In the genomic region with DNA sequence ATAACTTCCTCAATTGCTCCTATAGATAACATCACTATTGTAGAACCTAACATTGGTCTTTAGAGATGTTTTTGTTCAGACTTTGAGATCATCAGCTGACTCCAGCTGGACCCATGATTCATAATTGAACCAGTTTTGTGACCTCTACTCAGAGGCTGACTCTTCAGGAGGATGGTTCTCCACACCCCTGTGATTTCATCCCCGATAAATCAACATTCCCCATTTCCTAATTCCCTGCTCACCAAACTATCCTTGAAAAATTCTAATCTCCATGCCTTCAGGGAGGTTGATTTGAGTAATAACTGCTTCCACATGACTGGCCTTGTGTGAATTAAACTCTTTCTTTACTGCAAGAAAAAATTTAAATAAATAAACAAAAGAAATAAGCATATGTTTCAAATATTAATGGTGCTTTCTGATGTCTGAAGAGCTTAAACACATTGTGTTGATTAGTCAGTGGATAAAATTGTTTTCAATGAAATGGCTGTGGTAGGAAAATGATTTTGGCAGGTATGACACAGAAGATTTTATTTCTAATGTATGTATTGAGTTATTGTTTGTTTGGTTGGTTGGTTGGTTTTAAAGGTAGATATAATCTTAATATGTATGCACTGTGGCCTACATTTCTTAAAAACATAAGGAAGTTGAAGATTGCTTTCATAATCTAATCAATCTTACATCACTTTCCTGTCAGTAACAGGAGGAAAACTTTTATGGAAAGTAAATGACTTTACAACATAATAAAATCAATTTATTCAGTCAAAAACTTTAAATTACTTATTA, we compare ENCODE assay signal across 19 cellular contexts.
DNase-seq lines count a peak whose midpoint lies in the region; ATAC-seq, FAIRE-seq and TF ChIP-seq lines count a peak whose summit lies in the region.
"Had no signal": no experiment of that assay in that cellular context is flagged by ENCODE, and none has a peak within 500 bp of the region (broad histone marks: within the 10 kb centered on the region; RNA-seq: fewer than 3 reads in every experiment).

No MANE protein-coding gene starts in this region.

- no TSS peak for BruUV-seq in MCF 10A (replicated peaks; lab: Mats Ljungman, UMichigan)

- H3K4me1 Mint-ChIP-seq in MCF 10A (ENCODE audit: insufficient read depth, unreplicated experiment) (no peaks in the 10 kb centered on the region), type B pancreatic cell (ENCODE audit: unreplicated experiment) (no peaks in the 10 kb centered on the region)
- H3K4me1 Mint-ChIP-seq: activated T-helper 17 cell treated with anti-CD3 and anti-CD28 coated beads, Interleukin-2, amount 50 U/mL, for 72 hours; nephron had no signal

- H3K36me3 Mint-ChIP-seq in MCF 10A (ENCODE audit: insufficient read depth, unreplicated experiment) (no peaks in the 10 kb centered on the region), type B pancreatic cell (no peaks in the 10 kb centered on the region)

- DNase-seq in T47D (ENCODE audit: low read depth in 1 of 2, low spot score in 1 of 2): peak; percentile 8 to 44
- no peak for DNase-seq in MCF 10A (ENCODE audit: unreplicated experiment)
- no peak for DNase-seq in RWPE2 (ENCODE audit: low spot score)
- peak; percentile 84 to 87 for DNase-seq in fibroblast of lung (ENCODE audit: low read depth in 2 of 2)
- DNase-seq in GM19239 (ENCODE audit: insufficient read length, low spot score): no peak
- no peak for DNase-seq in type B pancreatic cell (ENCODE audit: extremely low spot score, unreplicated experiment)
- no peak for DNase-seq in NCI-H1417 (lab: John Stamatoyannopoulos, UW)
- DNase-seq: anterior cingulate cortex; DMS79 treated with DMSO at 0.1 percent for 48 hours; effector memory CD4-positive, alpha-beta T cell; hippocampal formation; sigmoid colon had no signal

- no peak overlapping the region for H3K27ac Mint-ChIP-seq in MCF 10A (ENCODE audit: low read depth, unreplicated experiment)
- H3K27ac Mint-ChIP-seq in type B pancreatic cell: no peak overlapping the region
- H3K27ac Mint-ChIP-seq: activated T-helper 17 cell treated with anti-CD3 and anti-CD28 coated beads, Interleukin-2, amount 50 U/mL, for 72 hours; nephron had no signal

- CTCF ChIA-PET in MCF 10A (lab: Yijun Ruan, JAX): no interaction called here

- H4K20me1 ChIP-seq in fibroblast of lung (ENCODE audit: control insufficient read depth, extremely low read depth, insufficient read depth, low read length): no peaks in the 10 kb centered on the region

- POLR2A ChIA-PET in MCF 10A (lab: Yijun Ruan, JAX): no interaction called here

- H3K27me3 ChIP-seq in RWPE2 (ENCODE audit: insufficient read depth, poor library complexity, severe bottlenecking): no peaks in the 10 kb centered on the region
- no peaks in the 10 kb centered on the region for H3K27me3 ChIP-seq in fibroblast of lung (ENCODE audit: control insufficient read depth, insufficient read depth, low read length)
- H3K27me3 ChIP-seq: sigmoid colon had no signal

- in situ Hi-C loops in T47D (cut with HindIII; ENCODE audit: low pct_unique_long_range_greater_than_20kb, low sequenced_read_pairs): no loop called here

- no peak overlapping the region for H2AFZ ChIP-seq in fibroblast of lung (ENCODE audit: low read length)

- H3K9me3 Mint-ChIP-seq in MCF 10A (ENCODE audit: unreplicated experiment): peaks cover 7% of the 10 kb centered on the region
- H3K9me3 Mint-ChIP-seq in type B pancreatic cell: no peaks in the 10 kb centered on the region
- H3K9me3 Mint-ChIP-seq: nephron had no signal

- no peak for TF ChIP-seq CTCF in MCF 10A (IDR thresholded peaks at IDR 0.05; ENCODE audit: unreplicated experiment)
- no peak for TF ChIP-seq CTCF in RWPE2 (IDR thresholded peaks at IDR 0.05; ENCODE audit: poor library complexity, severe bottlenecking)
- no peak for TF ChIP-seq CTCF in fibroblast of lung (conservative IDR thresholded peaks at IDR 0.05 in 1 of 2, IDR thresholded peaks at IDR 0.05 in 1 of 2; ENCODE audit: low read depth in 1 of 2, low read length in 2 of 2)
- TF ChIP-seq CTCF in type B pancreatic cell (conservative IDR thresholded peaks at IDR 0.05): no peak

- no peaks in the 10 kb centered on the region for H3K27me3 Mint-ChIP-seq in MCF 10A (ENCODE audit: insufficient read depth, unreplicated experiment)
- H3K27me3 Mint-ChIP-seq in type B pancreatic cell: no peaks in the 10 kb centered on the region
- H3K27me3 Mint-ChIP-seq: activated T-helper 17 cell treated with anti-CD3 and anti-CD28 coated beads, Interleukin-2, amount 50 U/mL, for 72 hours had no signal

- H3K4me1 ChIP-seq in RWPE2 (ENCODE audit: insufficient read depth, poor library complexity, severe bottlenecking): peaks cover 28% of the 10 kb centered on the region
- H3K4me1 ChIP-seq in fibroblast of lung (ENCODE audit: control insufficient read depth, extremely low read depth, insufficient read depth, low read length): no peaks in the 10 kb centered on the region
- H3K4me1 ChIP-seq: A549, sigmoid colon had no signal

- no peak overlapping the region for H3K4me2 ChIP-seq in fibroblast of lung (ENCODE audit: extremely low read depth, insufficient read depth, low read length)
- H3K4me2 ChIP-seq: A549 had no signal

- ATAC-seq in RWPE2 (ENCODE audit: low read depth) (peak; percentile 89), HG02852 (IDR thresholded peaks at IDR 0.05; ENCODE audit: unreplicated experiment) (no peak)
- ATAC-seq: A549; activated T-helper 17 cell treated with anti-CD3 and anti-CD28 coated beads, Interleukin-2, amount 50 U/mL, for 72 hours; K562 had no signal

- no peak overlapping the region for H3K4me3 ChIP-seq in RWPE2 (ENCODE audit: severe bottlenecking)
- no peak overlapping the region for H3K4me3 ChIP-seq in fibroblast of lung (replicated peaks in 1 of 4; ENCODE audit: control extremely low read depth in 1 of 4, insufficient read depth in 1 of 4, low read depth in 3 of 4, low read length in 4 of 4)
- H3K4me3 ChIP-seq: A549, K562, sigmoid colon had no signal

- no peak for FAIRE-seq in GM19239 (lab: Jason Lieb, UNC)
- FAIRE-seq: A549, GM12891, K562 had no signal

- intact Hi-C loops in MCF 10A (cut with micrococcal nuclease): no loop called here

- H3K9ac ChIP-seq in fibroblast of lung (ENCODE audit: insufficient read depth, low read length): no peak overlapping the region

- H3K27ac ChIP-seq in RWPE2 (ENCODE audit: poor library complexity, severe bottlenecking) (peak overlapping the region; percentile 72), fibroblast of lung (ENCODE audit: insufficient read depth, low read length) (no peak overlapping the region)
- H3K27ac ChIP-seq: A549, RWPE1, sigmoid colon had no signal

- H3K79me2 ChIP-seq in fibroblast of lung (ENCODE audit: control insufficient read depth, insufficient read depth, low read length): no peaks in the 10 kb centered on the region

- H3K36me3 ChIP-seq in RWPE2 (ENCODE audit: low read depth) (no peaks in the 10 kb centered on the region), fibroblast of lung (ENCODE audit: control insufficient read depth, insufficient read depth, low read length) (no peaks in the 10 kb centered on the region)
- H3K36me3 ChIP-seq: sigmoid colon had no signal

- H3K9me3 ChIP-seq in RWPE2 (ENCODE audit: severe bottlenecking) (no peaks in the 10 kb centered on the region), fibroblast of lung (ENCODE audit: control insufficient read depth, insufficient read depth, low read depth, low read length) (no peaks in the 10 kb centered on the region)
- H3K9me3 ChIP-seq: A549, sigmoid colon had no signal

- H3K4me3 Mint-ChIP-seq in MCF 10A (ENCODE audit: unreplicated experiment) (no peak overlapping the region), type B pancreatic cell (no peak overlapping the region)
- H3K4me3 Mint-ChIP-seq: activated T-helper 17 cell treated with anti-CD3 and anti-CD28 coated beads, Interleukin-2, amount 50 U/mL, for 72 hours; nephron had no signal

Comparison
In these comparisons a context has a peak if more than half of its experiments do, and no peak if none do; other contexts are left out.
1. DNase-seq: peak in T47D (2 of 2) and fibroblast of lung (2 of 2); none in MCF 10A (single experiment), RWPE2 (single experiment), GM19239 (single experiment), type B pancreatic cell (single experiment) and NCI-H1417 (0 of 3).